Comparison of ENCODE assay signal across 17 cellular contexts in genomic region chr13:79030513-79030912, GRCh38.
DNase-seq lines count a peak whose midpoint lies in the region; ATAC-seq and TF ChIP-seq lines count a peak whose summit lies in the region.
"Had no signal": no experiment of that assay in that cellular context is flagged by ENCODE, and none has a peak within 500 bp of the region (broad histone marks: within the 10 kb centered on the region; RNA-seq: fewer than 3 reads in every experiment).

No MANE protein-coding gene starts in this region.

- no peak overlapping the region for H4K91ac ChIP-seq in trophoblast cell (ENCODE audit: low read depth, low read length)

- no peak overlapping the region for H2AFZ ChIP-seq in trophoblast cell (ENCODE audit: insufficient read depth, low read length, poor library complexity)
- H2AFZ ChIP-seq: GM23338 had no signal

- H3K4me3 ChIP-seq in WERI-Rb-1 (ENCODE audit: low read depth, low read length) (no peak overlapping the region), trophoblast cell (ENCODE audit: low read depth, low read length) (no peak overlapping the region), left lung (no peak overlapping the region)
- H3K4me3 ChIP-seq: GM23338 had no signal

- no peak overlapping the region for H3K27ac ChIP-seq in WERI-Rb-1
- no peak overlapping the region for H3K27ac ChIP-seq in trophoblast cell (ENCODE audit: low read depth, low read length)
- H3K27ac ChIP-seq in left lung = no peak overlapping the region

- H3K23ac ChIP-seq in trophoblast cell (ENCODE audit: low read length) = no peak overlapping the region

- H3K18ac ChIP-seq in trophoblast cell (ENCODE audit: low read length) = no peak overlapping the region

- no peaks in the 10 kb centered on the region for H3K27me3 ChIP-seq in WERI-Rb-1 (ENCODE audit: insufficient read depth, low read depth, severe bottlenecking)
- H3K27me3 ChIP-seq in trophoblast cell (ENCODE audit: insufficient read depth, low read length) = no peaks in the 10 kb centered on the region
- H3K27me3 ChIP-seq in left lung = no peaks in the 10 kb centered on the region

- DNase-seq in NCI-H82 (lab: John Stamatoyannopoulos, UW) (peak; percentile 52), NCI-H82 treated with DMSO at 0.1 percent for 48 hours (lab: John Stamatoyannopoulos, UW; ENCODE audit: unreplicated experiment) (no peak), SK-N-DZ (ENCODE audit: low spot score) (peak; percentile 73), WERI-Rb-1 (peak; percentile 12), trophoblast cell (no peak), left lung (no peak), NCI-H345 (lab: John Stamatoyannopoulos, UW) (no peak)
- DNase-seq: C1 segment of cervical spinal cord; Calu3; CD4-positive, alpha-beta memory T cell; COR-L47; DMS53; DMS79 treated with DMSO at 0.1 percent for 48 hours; GF-D8; H9 had no signal

- no peak overlapping the region for H4K8ac ChIP-seq in trophoblast cell (ENCODE audit: low read depth, low read length)

- no peak overlapping the region for H3K9ac ChIP-seq in trophoblast cell (ENCODE audit: low read length)

- H2BK5ac ChIP-seq in trophoblast cell (ENCODE audit: low read depth, low read length, poor library complexity) = no peak overlapping the region

- H3K79me2 ChIP-seq in trophoblast cell (ENCODE audit: control insufficient read depth, insufficient read depth, low read length, poor library complexity) = no peaks in the 10 kb centered on the region

- ATAC-seq in left lung = no peak
- ATAC-seq: GM23338, HCT116 had no signal

- H4K12ac ChIP-seq in trophoblast cell (ENCODE audit: low read depth, low read length) = no peak overlapping the region

- H3K9me3 ChIP-seq in WERI-Rb-1 (ENCODE audit: severe bottlenecking) = no peaks in the 10 kb centered on the region
- H3K9me3 ChIP-seq in trophoblast cell (ENCODE audit: insufficient read depth, low read depth, low read length) = peaks cover 3% of the 10 kb centered on the region
- no peaks in the 10 kb centered on the region for H3K9me3 ChIP-seq in left lung

- no peak overlapping the region for H3K14ac ChIP-seq in trophoblast cell (ENCODE audit: low read length)

- no peak overlapping the region for H2AK5ac ChIP-seq in trophoblast cell (ENCODE audit: low read length)

- TF ChIP-seq CTCF in WERI-Rb-1 (IDR thresholded peaks at IDR 0.05; ENCODE audit: low read depth, low read length) (no peak), left lung (IDR thresholded peaks at IDR 0.05) (no peak)

- H3K4me2 ChIP-seq in trophoblast cell (ENCODE audit: low read length) = no peak overlapping the region
- H3K4me2 ChIP-seq: GM23338 had no signal

- H3K4me1 ChIP-seq in trophoblast cell (ENCODE audit: control insufficient read depth in 1 of 2, insufficient read depth in 2 of 2, low read length in 2 of 2) = no peaks in the 10 kb centered on the region
- H3K4me1 ChIP-seq in left lung = no peaks in the 10 kb centered on the region

- no peak overlapping the region for H2BK12ac ChIP-seq in trophoblast cell (ENCODE audit: low read length)

- H3K79me1 ChIP-seq in trophoblast cell (ENCODE audit: low read length) = no peaks in the 10 kb centered on the region

- no peaks in the 10 kb centered on the region for H3K36me3 ChIP-seq in WERI-Rb-1
- H3K36me3 ChIP-seq in trophoblast cell (ENCODE audit: control insufficient read depth in 1 of 2, insufficient read depth in 2 of 2, low read length in 2 of 2) = no peaks in the 10 kb centered on the region
- no peaks in the 10 kb centered on the region for H3K36me3 ChIP-seq in left lung

- H3K4ac ChIP-seq in trophoblast cell (ENCODE audit: low read depth, low read length) = no peak overlapping the region

- H2BK120ac ChIP-seq in trophoblast cell (ENCODE audit: insufficient read depth, low read length, poor library complexity) = no peak overlapping the region

- intact Hi-C loops in left lung (cut with DNase I) = no loop called here

- no CpG with 5 or more reads among the region's 2 CpGs for WGBS in trophoblast cell (ENCODE audit: extremely low coverage, insufficient coverage, insufficient read length)

Comparison
In these comparisons a context has a peak if more than half of its experiments do, and no peak if none do; other contexts are left out.
1. DNase-seq: peak in NCI-H82 (single experiment), SK-N-DZ (single experiment) and WERI-Rb-1 (single experiment); none in NCI-H82 treated with DMSO at 0.1 percent for 48 hours (single experiment), trophoblast cell (0 of 2), left lung (0 of 2) and NCI-H345 (single experiment).